Comparison of ENCODE assay signal across 8 cellular contexts in genomic region chr18:59140287-59140885, GRCh38. TPM values are rescaled to one million over a fixed set of nuclear protein-coding genes. Genes with fewer than 3 reads are reported as not detected.
DNase-seq lines count a peak whose midpoint lies in the region; ATAC-seq and TF ChIP-seq lines count a peak whose summit lies in the region.

No MANE protein-coding gene starts in this region.

- H4K8ac ChIP-seq in mesenchymal stem cell (ENCODE audit: low read length): no peak overlapping the region

- no peak overlapping the region for H2BK12ac ChIP-seq in mesenchymal stem cell (ENCODE audit: low read length in 2 of 2)

- no peaks in the 10 kb centered on the region for H3K9me3 Mint-ChIP-seq in type B pancreatic cell

- no peaks in the 10 kb centered on the region for H3K27me3 ChIP-seq in endocrine pancreas (ENCODE audit: control insufficient read depth, insufficient read depth, low read length)
- peaks cover 13 to 16% of the 10 kb centered on the region in 2 experiments for H3K27me3 ChIP-seq in mesenchymal stem cell (ENCODE audit: control insufficient read depth in 1 of 2, insufficient read depth in 1 of 2, low read length in 2 of 2)

- H3K18ac ChIP-seq in mesenchymal stem cell (ENCODE audit: low read depth in 1 of 2, low read length in 2 of 2): no peak overlapping the region

- peaks cover 21% of the 10 kb centered on the region for H3K79me1 ChIP-seq in mesenchymal stem cell (replicated peaks; ENCODE audit: low read length, poor library complexity, severe bottlenecking)

- H3K14ac ChIP-seq in mesenchymal stem cell (ENCODE audit: low read length in 2 of 2): no peak overlapping the region

- peaks cover 20% of the 10 kb centered on the region for H3K27me3 Mint-ChIP-seq in type B pancreatic cell

- H3K4me1 ChIP-seq in endocrine pancreas (ENCODE audit: control insufficient read depth, insufficient read depth, low read length): peaks cover 8% of the 10 kb centered on the region
- peaks cover 4% of the 10 kb centered on the region for H3K4me1 ChIP-seq in mesenchymal stem cell (ENCODE audit: control insufficient read depth, insufficient read depth, low read depth, low read length)

- peak; percentile 2 for ATAC-seq in HG02938 (IDR thresholded peaks at IDR 0.05; ENCODE audit: unreplicated experiment)

- H2AK5ac ChIP-seq in mesenchymal stem cell (ENCODE audit: low read length, severe bottlenecking): no peak overlapping the region

- no peak overlapping the region for H3K4ac ChIP-seq in mesenchymal stem cell (ENCODE audit: low read depth in 1 of 2, low read length in 2 of 2)

- H2BK5ac ChIP-seq in mesenchymal stem cell (ENCODE audit: low read depth, low read length, poor library complexity, severe bottlenecking): no peak overlapping the region

- H3K36me3 ChIP-seq in endocrine pancreas (ENCODE audit: control insufficient read depth, insufficient read depth, low read length) (no peaks in the 10 kb centered on the region), mesenchymal stem cell (ENCODE audit: control insufficient read depth in 1 of 2, insufficient read depth in 2 of 2, low read depth in 1 of 2, low read length in 2 of 2) (no peaks in the 10 kb centered on the region)

- peak overlapping the region; percentile 98 for H3K27ac Mint-ChIP-seq in type B pancreatic cell

- no peak overlapping the region for H2BK120ac ChIP-seq in mesenchymal stem cell (ENCODE audit: low read depth, low read length)

- H2AFZ ChIP-seq in mesenchymal stem cell (ENCODE audit: low read depth, low read length): peak overlapping the region; percentile 43

- H3K27ac ChIP-seq in RWPE1: no peak overlapping the region
- H3K27ac ChIP-seq in mesenchymal stem cell (ENCODE audit: low read length, poor library complexity, severe bottlenecking): no peak overlapping the region

- 8% methylated on average over 15 of the region's 16 CpGs for WGBS in mesenchymal stem cell

- CTCF ChIA-PET in RWPE1 (lab: Yijun Ruan, JAX): interaction anchor here (0.6 kb wide), 1 partner anchor 1556 kb away, joined by 3 read pairs; no protein-coding TSS in a partner anchor

- peak; percentile 79 for DNase-seq in DMS53 (lab: John Stamatoyannopoulos, UW)
- no peak for DNase-seq in DMS53 treated with DMSO at 0.1 percent for 48 hours (lab: John Stamatoyannopoulos, UW; ENCODE audit: unreplicated experiment)
- peak; percentile 34 for DNase-seq in RWPE1 (ENCODE audit: low spot score)
- peak; percentile 70 for DNase-seq in mesenchymal stem cell
- DNase-seq in type B pancreatic cell (ENCODE audit: extremely low spot score, unreplicated experiment): no peak
- no peak for DNase-seq in NCI-H446 (lab: John Stamatoyannopoulos, UW)

- H3K4me3 Mint-ChIP-seq in type B pancreatic cell: peak overlapping the region; percentile 95

- H3K23ac ChIP-seq in mesenchymal stem cell (ENCODE audit: low read length in 2 of 2): no peak overlapping the region

- H3K4me1 Mint-ChIP-seq in type B pancreatic cell (ENCODE audit: unreplicated experiment): peaks cover 20% of the 10 kb centered on the region

- H3K4me3 ChIP-seq in endocrine pancreas (ENCODE audit: control insufficient read depth, insufficient read depth, low read length) (peak overlapping the region; percentile 78), mesenchymal stem cell (ENCODE audit: insufficient read depth in 1 of 2, low read depth in 1 of 2, low read length in 2 of 2) (peak overlapping the region; percentile 88 to 95)

- POLR2A ChIA-PET in RWPE1 (lab: Yijun Ruan, JAX; ENCODE audit: low non-redundant PET): no interaction called here

- H2BK15ac ChIP-seq in mesenchymal stem cell (ENCODE audit: low read depth, poor library complexity, severe bottlenecking): no peak overlapping the region

- TF ChIP-seq CTCF in RWPE1 (conservative IDR thresholded peaks at IDR 0.05; ENCODE audit: low read depth): no peak
- TF ChIP-seq CTCF in type B pancreatic cell (conservative IDR thresholded peaks at IDR 0.05): peak; percentile 13

- no peak overlapping the region for H4K91ac ChIP-seq in mesenchymal stem cell (ENCODE audit: low read length)

- H3K9me3 ChIP-seq in endocrine pancreas (ENCODE audit: control insufficient read depth, low read length): no peaks in the 10 kb centered on the region
- no peaks in the 10 kb centered on the region for H3K9me3 ChIP-seq in mesenchymal stem cell (ENCODE audit: control insufficient read depth, low read length)

- H3K4me2 ChIP-seq in mesenchymal stem cell (ENCODE audit: low read length, poor library complexity, severe bottlenecking): peak overlapping the region; percentile 93

- no peaks in the 10 kb centered on the region for H3K36me3 Mint-ChIP-seq in type B pancreatic cell

- H3K9ac ChIP-seq in endocrine pancreas (ENCODE audit: control insufficient read depth, insufficient read depth, low read length) (peak overlapping the region; percentile 90), mesenchymal stem cell (ENCODE audit: low read length) (peak overlapping the region; percentile 90)

RNA-seq across cellular contexts. Expression of gene SEC11C, which starts 0.7 kb away (rescaled TPM):
- polyA plus RNA-seq in mesenchymal stem cell (2013, experiment 1 of 2): 55.4 TPM
- 60.2 TPM for polyA plus RNA-seq in mesenchymal stem cell (2013, experiment 2 of 2)
- 70.5 and 101 TPM in 2 replicates for total RNA-seq in type B pancreatic cell (ENCODE audit: low replicate concordance)

Comparison
In these comparisons a context has a peak if more than half of its experiments do, and no peak if none do; other contexts are left out.
1. DNase-seq: peak in DMS53 (single experiment), RWPE1 (single experiment) and mesenchymal stem cell (single experiment); none in DMS53 treated with DMSO at 0.1 percent for 48 hours (single experiment), type B pancreatic cell (single experiment) and NCI-H446 (0 of 2).